Comparison of ENCODE assay signal across 10 cellular contexts in genomic region chr1:241551759-241552638, GRCh38. TPM values are rescaled to one million over a fixed set of nuclear protein-coding genes. Genes with fewer than 3 reads are reported as not detected.
A peak's percentile ranks its signal among the peaks of the same experiment; 100 is the strongest.
DNase-seq lines count a peak whose midpoint lies in the region; ATAC-seq, FAIRE-seq and TF ChIP-seq lines count a peak whose summit lies in the region.
"Had no signal": no experiment of that assay in that cellular context is flagged by ENCODE, and none has a peak within 500 bp of the region (broad histone marks: within the 10 kb centered on the region; RNA-seq: fewer than 3 reads in every experiment).

No MANE protein-coding gene starts in this region.

- peak; percentile 92 for FAIRE-seq in GM12892 (lab: Jason Lieb, UNC)
- FAIRE-seq: astrocyte had no signal

- no peak overlapping the region for H3K27ac ChIP-seq in prostate gland

- no peak for TF ChIP-seq CTCF in prostate gland (IDR thresholded peaks at IDR 0.05)
- no peak for TF ChIP-seq CTCF in foreskin fibroblast (IDR thresholded peaks at IDR 0.05; ENCODE audit: low read depth, low read length)

- H3K27me3 ChIP-seq in prostate gland (replicated peaks; ENCODE audit: insufficient read depth), result no peaks in the 10 kb centered on the region

- WGBS in prostate gland, result 79% methylated on average over 22 of the region's 22 CpGs

- no peaks in the 10 kb centered on the region for H3K4me1 ChIP-seq in prostate gland (replicated peaks)

- peak overlapping the region; percentile 86 for H3K4me3 Mint-ChIP-seq in activated naive CD8-positive, alpha-beta T cell treated with anti-CD3 and anti-CD28 coated beads, Interleukin-2, amount 10 ng/mL, durations not matched to agents 7 days and 5 days

- peaks cover 2% of the 10 kb centered on the region for H3K36me3 Mint-ChIP-seq in activated naive CD8-positive, alpha-beta T cell treated with anti-CD3 and anti-CD28 coated beads, Interleukin-2, amount 10 ng/mL, durations not matched to agents 7 days and 5 days

- H3K36me3 ChIP-seq in prostate gland, result no peaks in the 10 kb centered on the region

- H3K9me3 ChIP-seq in prostate gland, result no peaks in the 10 kb centered on the region

- POLR2A ChIA-PET in activated naive CD8-positive, alpha-beta T cell treated with anti-CD3 and anti-CD28 coated beads, Interleukin-2, amount 10 ng/mL, durations not matched to agents 7 days and 5 days (lab: Charles Lee), result no interaction called here

- peaks cover 13% of the 10 kb centered on the region for H3K4me1 Mint-ChIP-seq in activated naive CD8-positive, alpha-beta T cell treated with anti-CD3 and anti-CD28 coated beads, Interleukin-2, amount 10 ng/mL, durations not matched to agents 7 days and 5 days

- DNase-seq in GM12892 (ENCODE audit: insufficient read length) (peak; percentile 18), OCI-M1 (lab: John Stamatoyannopoulos, UW) (peak; percentile 97), prostate gland (ENCODE audit: low spot score) (no peak), NCI-H446 treated with DMSO at 0.1 percent for 48 hours (lab: John Stamatoyannopoulos, UW) (no peak), foreskin fibroblast (no peak)
- DNase-seq in activated naive CD8-positive, alpha-beta T cell treated with anti-CD3 and anti-CD28 coated beads, Interleukin-2, amount 10 ng/mL, durations not matched to agents 7 days and 5 days, result no peak
- DNase-seq in stimulated activated CD4-positive, alpha-beta T cell treated with anti-CD3 and anti-CD28 coated beads, Interleukin-15, amount 100 ng/mL, for 48 hours (ENCODE audit: low read depth in 2 of 2), result peak; percentile 31 to 43

- no peaks in the 10 kb centered on the region for H3K27me3 Mint-ChIP-seq in activated naive CD8-positive, alpha-beta T cell treated with anti-CD3 and anti-CD28 coated beads, Interleukin-2, amount 10 ng/mL, durations not matched to agents 7 days and 5 days

- no peak overlapping the region for H3K4me3 ChIP-seq in prostate gland
- H3K4me3 ChIP-seq in foreskin fibroblast (ENCODE audit: low read depth in 1 of 2, low read length in 2 of 2), result no peak overlapping the region

- TF ChIP-seq POLR2A in GM12892 (IDR thresholded peaks at IDR 0.05; ENCODE audit: low read depth, low read length) (peak; percentile 76), prostate gland (IDR thresholded peaks at IDR 0.05) (no peak)

- H3K9me3 Mint-ChIP-seq in activated naive CD8-positive, alpha-beta T cell treated with anti-CD3 and anti-CD28 coated beads, Interleukin-2, amount 10 ng/mL, durations not matched to agents 7 days and 5 days, result peaks cover 3% of the 10 kb centered on the region

- peak; percentile 83 for ATAC-seq in HG02678 (IDR thresholded peaks at IDR 0.05; ENCODE audit: unreplicated experiment)
- ATAC-seq in activated naive CD8-positive, alpha-beta T cell treated with anti-CD3 and anti-CD28 coated beads, Interleukin-2, amount 10 ng/mL, durations not matched to agents 7 days and 5 days (ENCODE audit: low read depth), result peak; percentile 86

- intact Hi-C loops in prostate gland (cut with DNase I), result no loop called here

- peak overlapping the region; percentile 81 for H3K27ac Mint-ChIP-seq in activated naive CD8-positive, alpha-beta T cell treated with anti-CD3 and anti-CD28 coated beads, Interleukin-2, amount 10 ng/mL, durations not matched to agents 7 days and 5 days

RNA-seq across cellular contexts. Expression of gene KMO, which starts 19.8 kb away (rescaled TPM):
- 2.7 TPM for polyA plus RNA-seq in GM12892 (2012; ENCODE audit: missing spikeins)
- total RNA-seq in activated naive CD8-positive, alpha-beta T cell treated with anti-CD3 and anti-CD28 coated beads, Interleukin-2, amount 10 ng/mL, durations not matched to agents 7 days and 5 days, result under 1 TPM in 1 of 2 experiments, not detected in 1; 0.25 TPM
- under 1 TPM; 0.17 to 0.73 TPM for total RNA-seq in prostate gland
- total RNA-seq: pulmonary artery endothelial cell had no signal

RNA-seq across cellular contexts. Expression of gene FH, which starts 32.4 kb away (rescaled TPM):
- 100 TPM for polyA plus RNA-seq in GM12892 (2012; ENCODE audit: missing spikeins)
- 10 to 100 TPM; 53.5 to 54.7 TPM for total RNA-seq in activated naive CD8-positive, alpha-beta T cell treated with anti-CD3 and anti-CD28 coated beads, Interleukin-2, amount 10 ng/mL, durations not matched to agents 7 days and 5 days
- total RNA-seq in prostate gland, result 10 to 100 TPM; 43.8 to 45.4 TPM

Comparison
In these comparisons a context has a peak if more than half of its experiments do, and no peak if none do; other contexts are left out.
1. DNase-seq: peak in GM12892 (single experiment), OCI-M1 (single experiment) and stimulated activated CD4-positive, alpha-beta T cell treated with anti-CD3 and anti-CD28 coated beads, Interleukin-15, amount 100 ng/mL, for 48 hours (2 of 2); none in activated naive CD8-positive, alpha-beta T cell treated with anti-CD3 and anti-CD28 coated beads, Interleukin-2, amount 10 ng/mL, durations not matched to agents 7 days and 5 days (single experiment), prostate gland (single experiment), NCI-H446 treated with DMSO at 0.1 percent for 48 hours (single experiment) and foreskin fibroblast (0 of 2).